Comparison of ENCODE assay signal across 1 cellular context in genomic region chr17:7685533-7686220, GRCh38.
TF ChIP-seq lines count a peak whose summit lies in the region.

No MANE protein-coding gene starts in this region.

TF ChIP-seq in H1, 55 proteins besides CTCF, POLR2A, EP300 and RAD21:
- no peak for TF ChIP-seq SIRT6 (IDR thresholded peaks at IDR 0.05; ENCODE audit: low read length)
- TF ChIP-seq YY1 (IDR thresholded peaks at IDR 0.05; ENCODE audit: low read depth, low read length) = 0 out of 2 replicates have a peak, but pooled peaks have one; percentile 13
- no peak for TF ChIP-seq RXRA (IDR thresholded peaks at IDR 0.05; ENCODE audit: insufficient read depth, low read depth, low read length)
- no peak for TF ChIP-seq HDAC2 (IDR thresholded peaks at IDR 0.05; ENCODE audit: borderline replicate concordance in 1 of 2, low read depth in 2 of 2, low read length in 2 of 2)
- TF ChIP-seq SIX5 (IDR thresholded peaks at IDR 0.05; ENCODE audit: low read depth, low read length) = no peak
- TF ChIP-seq ASH2L (IDR thresholded peaks at IDR 0.05; ENCODE audit: low read length) = no peak
- no peak for TF ChIP-seq CBX5 (IDR thresholded peaks at IDR 0.05; ENCODE audit: low read depth, low read length)
- TF ChIP-seq GABPA (IDR thresholded peaks at IDR 0.05; ENCODE audit: borderline replicate concordance, insufficient read depth, low read length) = peak; percentile 68; the same call in 1 of the 2 replicates
- no peak for TF ChIP-seq SUZ12 (IDR thresholded peaks at IDR 0.05; ENCODE audit: low read length)
- TF ChIP-seq KDM5A (IDR thresholded peaks at IDR 0.05; ENCODE audit: low read length) = no peak
- peak; percentile 48; the same call in 1 of the 2 replicates for TF ChIP-seq CEBPB (IDR thresholded peaks at IDR 0.05; ENCODE audit: low read depth, low read length)
- no peak for TF ChIP-seq SP4 (IDR thresholded peaks at IDR 0.05; ENCODE audit: low read length)
- peak; percentile 88 for TF ChIP-seq SP1 (IDR thresholded peaks at IDR 0.05; ENCODE audit: low read depth, low read length)
- TF ChIP-seq CHD2 (IDR thresholded peaks at IDR 0.05; ENCODE audit: low read length) = peak; percentile 47
- TF ChIP-seq RBBP5 (IDR thresholded peaks at IDR 0.05; ENCODE audit: borderline replicate concordance, low read depth, low read length) = no peak; the same call in 1 of the 2 replicates
- no peak for TF ChIP-seq POU5F1 (IDR thresholded peaks at IDR 0.05; ENCODE audit: low read depth, low read length)
- no peak for TF ChIP-seq EZH2 (IDR thresholded peaks at IDR 0.05; ENCODE audit: low read depth, low read length, severe bottlenecking)
- peak; percentile 97 for TF ChIP-seq POLR2AphosphoS5 (IDR thresholded peaks at IDR 0.05; ENCODE audit: low read depth, low read length)
- no peak for TF ChIP-seq BRCA1 (IDR thresholded peaks at IDR 0.05; ENCODE audit: low read depth, low read length)
- TF ChIP-seq SRF (IDR thresholded peaks at IDR 0.05; ENCODE audit: low read depth, low read length) = no peak
- peak; percentile 98 for TF ChIP-seq TAF1 (IDR thresholded peaks at IDR 0.05; ENCODE audit: low read depth, low read length)
- TF ChIP-seq MAFK (IDR thresholded peaks at IDR 0.05; ENCODE audit: low read depth, low read length) = no peak
- peak; percentile 90 for TF ChIP-seq TAF7 (optimal IDR thresholded peaks at IDR 0.05; ENCODE audit: borderline replicate concordance, low read depth, low read length)
- no peak for TF ChIP-seq CBX8 (IDR thresholded peaks at IDR 0.05; ENCODE audit: borderline replicate concordance, low read depth, low read length)
- no peak for TF ChIP-seq TCF12 (IDR thresholded peaks at IDR 0.05; ENCODE audit: low read depth, low read length)
- no peak for TF ChIP-seq KDM1A (IDR thresholded peaks at IDR 0.05; ENCODE audit: borderline replicate concordance, low read length)
- peak; percentile 94 for TF ChIP-seq TBP (IDR thresholded peaks at IDR 0.05; ENCODE audit: low read depth, low read length)
- peak; percentile 29 for TF ChIP-seq KDM4A (IDR thresholded peaks at IDR 0.05; ENCODE audit: low read depth, low read length, severe bottlenecking)
- TF ChIP-seq E2F6 (IDR thresholded peaks at IDR 0.05) = peak; percentile 58
- peak; percentile 86 for TF ChIP-seq JUN (IDR thresholded peaks at IDR 0.05; ENCODE audit: low read depth, low read length)
- no peak for TF ChIP-seq CHD7 (IDR thresholded peaks at IDR 0.05; ENCODE audit: insufficient replicate concordance, low read length)
- no peak for TF ChIP-seq CTBP2 (IDR thresholded peaks at IDR 0.05; ENCODE audit: borderline replicate concordance, insufficient read depth, insufficient read length, low read length)
- TF ChIP-seq RNF2 (IDR thresholded peaks at IDR 0.05; ENCODE audit: borderline replicate concordance, low read depth, low read length, missing control alignments, poor library complexity, severe bottlenecking) = no peak
- no peak for TF ChIP-seq SP2 (IDR thresholded peaks at IDR 0.05; ENCODE audit: low read length)
- TF ChIP-seq GTF2F1 (IDR thresholded peaks at IDR 0.05; ENCODE audit: borderline replicate concordance, low read depth, low read length) = peak; percentile 53; the same call in 1 of the 2 replicates
- peak; percentile 65 for TF ChIP-seq CREB1 (IDR thresholded peaks at IDR 0.05)
- TF ChIP-seq SAP30 (IDR thresholded peaks at IDR 0.05; ENCODE audit: insufficient read depth, insufficient replicate concordance, low read length) = no peak
- TF ChIP-seq BCL11A (IDR thresholded peaks at IDR 0.05; ENCODE audit: low read depth in 2 of 2, low read length in 2 of 2) = no peak
- TF ChIP-seq USF2 (IDR thresholded peaks at IDR 0.05; ENCODE audit: low read length) = no peak
- no peak for TF ChIP-seq ATF3 (IDR thresholded peaks at IDR 0.05; ENCODE audit: insufficient read depth, low read depth, low read length)
- TF ChIP-seq RFX5 (IDR thresholded peaks at IDR 0.05; ENCODE audit: borderline replicate concordance, low read depth, low read length) = no peak
- no peak for TF ChIP-seq BACH1 (IDR thresholded peaks at IDR 0.05; ENCODE audit: low read length)
- no peak for TF ChIP-seq FOSL1 (IDR thresholded peaks at IDR 0.05; ENCODE audit: insufficient read depth, low read depth, low read length)
- TF ChIP-seq ATF2 (IDR thresholded peaks at IDR 0.05; ENCODE audit: low read length) = peak; percentile 84
- TF ChIP-seq ZNF274 (IDR thresholded peaks at IDR 0.05; ENCODE audit: borderline replicate concordance, extremely low read depth, low read length) = no peak
- TF ChIP-seq NANOG (IDR thresholded peaks at IDR 0.05; ENCODE audit: insufficient read depth, low read depth, low read length, poor library complexity, severe bottlenecking) = no peak
- no peak for TF ChIP-seq HDAC6 (IDR thresholded peaks at IDR 0.05; ENCODE audit: low read depth, low read length)
- TF ChIP-seq EGR1 (IDR thresholded peaks at IDR 0.05; ENCODE audit: borderline replicate concordance, low read depth, low read length) = no peak; the same call in 1 of the 2 replicates
- no peak for TF ChIP-seq JUND (IDR thresholded peaks at IDR 0.05; ENCODE audit: low read length)
- TF ChIP-seq NRF1 (IDR thresholded peaks at IDR 0.05; ENCODE audit: low read depth, low read length) = no peak
- peak; percentile 64 for TF ChIP-seq PHF8 (conservative IDR thresholded peaks at IDR 0.05; ENCODE audit: low read depth, low read length)
- no peak for TF ChIP-seq CHD1 (IDR thresholded peaks at IDR 0.05; ENCODE audit: low read depth, low read length)
- TF ChIP-seq SIN3A (conservative IDR thresholded peaks at IDR 0.05 in 1 of 2, IDR thresholded peaks at IDR 0.05 in 1 of 2; ENCODE audit: low read depth in 1 of 2, low read length in 2 of 2) = peak in 1 of 2 experiments; percentile 48; a peak in 2 of 4 replicates
- TF ChIP-seq TEAD4 (IDR thresholded peaks at IDR 0.05; ENCODE audit: low read depth, low read length) = 0 out of 2 replicates have a peak, but pooled peaks have one; percentile 17
- peak; percentile 75; the same call in 1 of the 2 replicates for TF ChIP-seq MAX (IDR thresholded peaks at IDR 0.05)
